14 cellular contexts compared by ENCODE assay signal in genomic region chr5:125267636-125268248, GRCh38.
"Had no signal": no experiment of that assay in that cellular context is flagged by ENCODE, and none has a peak within 500 bp of the region (broad histone marks: within the 10 kb centered on the region; RNA-seq: fewer than 3 reads in every experiment).

No MANE protein-coding gene starts in this region.

- H3K4me3 ChIP-seq: suprapubic skin had no signal

- H3K27ac ChIP-seq: suprapubic skin had no signal

- DNase-seq: activated CD8-positive, alpha-beta memory T cell treated with anti-CD3 and anti-CD28 coated beads, Interleukin-2, amount 50 U/mL, for 48 hours; activated CD8-positive, alpha-beta T cell treated with anti-CD3 and anti-CD28 coated beads for 36 hours; activated naive CD4-positive, alpha-beta T cell treated with Interleukin-2 at 50 U/mL for 16 hours; central memory CD4-positive, alpha-beta T cell; endodermal cell; immature natural killer cell; nephron progenitor cell; stimulated activated CD4-positive, alpha-beta T cell treated with anti-CD3 and anti-CD28 coated beads, Interleukin-4, amount 100 ng/mL, for 1 hour; stimulated activated CD8-positive, alpha-beta memory T cell treated with anti-CD3 and anti-CD28 coated beads, Interleukin-4, amount 100 ng/mL, for 48 hours; stimulated activated naive CD8-positive, alpha-beta T cell treated with anti-CD3 and anti-CD28 coated beads, Interleukin-15, Interleukin-2, amounts not matched to agents 100 U/mL and 50 U/mL, for 24 hours; T-helper 9 cell had no signal

- H3K4me1 ChIP-seq: suprapubic skin had no signal

- FAIRE-seq: astrocyte had no signal

- H3K36me3 ChIP-seq: suprapubic skin had no signal

- H3K27me3 ChIP-seq: suprapubic skin had no signal

- ATAC-seq: activated CD8-positive, alpha-beta T cell treated with anti-CD3 and anti-CD28 coated beads for 36 hours; esophagus mucosa; stimulated activated naive CD8-positive, alpha-beta T cell treated with anti-CD3 and anti-CD28 coated beads, Interleukin-15, Interleukin-2, amounts not matched to agents 100 U/mL and 50 U/mL, for 24 hours had no signal

- H3K9me3 ChIP-seq: suprapubic skin had no signal
